ENCODE assay signal across 19 cellular contexts in the genomic region with DNA sequence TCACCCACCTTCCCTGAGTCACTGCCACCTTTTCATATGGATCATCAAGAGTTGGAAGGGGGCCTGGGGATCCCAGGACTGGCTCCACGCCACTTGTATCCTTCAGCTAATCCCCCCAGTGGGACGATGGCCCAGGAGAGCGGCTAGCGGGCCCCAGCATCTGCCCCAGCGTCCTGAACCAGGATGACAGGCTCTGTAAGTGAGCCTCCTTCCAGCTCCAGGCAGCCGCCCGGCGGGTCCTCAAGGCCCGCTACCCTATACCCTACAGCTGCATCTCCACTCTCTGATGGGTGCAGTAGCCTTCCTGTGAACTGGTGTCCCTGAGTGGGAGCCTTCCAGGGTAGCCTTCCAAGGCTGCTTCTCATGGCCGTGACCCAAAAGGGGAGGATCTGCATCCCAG.
DNase-seq lines count a peak whose midpoint lies in the region; ATAC-seq and TF ChIP-seq lines count a peak whose summit lies in the region.
"Had no signal": no experiment of that assay in that cellular context is flagged by ENCODE, and none has a peak within 500 bp of the region (broad histone marks: within the 10 kb centered on the region; RNA-seq: fewer than 3 reads in every experiment).

No MANE protein-coding gene starts in this region.

- H2AFZ ChIP-seq in GM23338 = peak overlapping the region; percentile 56; the same call in 1 of the 2 replicates
- H2AFZ ChIP-seq in neural progenitor cell (replicated peaks) = no peak overlapping the region

- H3K27me3 ChIP-seq in GM23338 (ENCODE audit: insufficient read depth) (no peaks in the 10 kb centered on the region), endodermal cell (ENCODE audit: control insufficient read depth, insufficient read depth, low read length, poor library complexity, severe bottlenecking) (no peaks in the 10 kb centered on the region), neural progenitor cell (no peaks in the 10 kb centered on the region), upper lobe of right lung (no peaks in the 10 kb centered on the region)
- H3K27me3 ChIP-seq: BLaER1 treated with 17β-estradiol and CSF1 and Interleukin-3, amounts not matched to agents 10 nM and 100 nM had no signal

- H3F3A ChIP-seq in GM23338 (replicated peaks; ENCODE audit: low read depth) (no peaks in the 10 kb centered on the region), neural progenitor cell (ENCODE audit: low read depth) (no peaks in the 10 kb centered on the region)

- no peak overlapping the region for H3K4me3 ChIP-seq in GM23338
- H3K4me3 ChIP-seq in endodermal cell (ENCODE audit: low read length) = no peak overlapping the region
- no peak overlapping the region for H3K4me3 ChIP-seq in neural progenitor cell
- no peak overlapping the region for H3K4me3 ChIP-seq in upper lobe of right lung
- H3K4me3 ChIP-seq: A549; BLaER1 treated with 17β-estradiol and CSF1 and Interleukin-3, amounts not matched to agents 10 nM and 100 nM had no signal

- H3K9me3 Mint-ChIP-seq in GM23338 = no peaks in the 10 kb centered on the region; the same call in 2 of the 3 replicates
- H3K9me3 Mint-ChIP-seq in endodermal cell = no peaks in the 10 kb centered on the region
- peaks cover 7% of the 10 kb centered on the region for H3K9me3 Mint-ChIP-seq in neural progenitor cell
- H3K9me3 Mint-ChIP-seq: CD4-positive, alpha-beta T cell; CD8-positive, alpha-beta T cell had no signal

- H3K9ac ChIP-seq in endodermal cell (ENCODE audit: extremely low read depth, low read length, poor library complexity, severe bottlenecking) (no peak overlapping the region), neural progenitor cell (no peak overlapping the region)
- H3K9ac ChIP-seq: BLaER1 treated with 17β-estradiol and CSF1 and Interleukin-3, amounts not matched to agents 10 nM and 100 nM had no signal

- 83 to 92% methylated on average over 1 to 10 of the region's 10 CpGs for whole genome bisulfite sequencing in endodermal cell (ENCODE audit: insufficient coverage in 1 of 2, insufficient read length in 1 of 2), 2 experiments

- no peak for DNase-seq in GM23338 (ENCODE audit: low spot score)
- DNase-seq in endodermal cell = peak; percentile 61
- no peak for DNase-seq in neural progenitor cell (ENCODE audit: low spot score)
- DNase-seq in upper lobe of right lung = no peak
- no peak for DNase-seq in NCI-H1436 treated with DMSO at 0.1 percent for 48 hours (lab: John Stamatoyannopoulos, UW)
- no peak for DNase-seq in central memory CD4-positive, alpha-beta T cell
- DNase-seq: AML-193; Caco-2; Calu3; CD4-positive, alpha-beta T cell; CD8-positive, alpha-beta T cell; DMS79 treated with DMSO at 0.1 percent for 48 hours; GF-D8 had no signal

- H3K27ac ChIP-seq in GM23338 (ENCODE audit: low read depth) (no peak overlapping the region), endodermal cell (ENCODE audit: low read depth, low read length) (no peak overlapping the region), neural progenitor cell (no peak overlapping the region), upper lobe of right lung (no peak overlapping the region)
- H3K27ac ChIP-seq: 22Rv1; A549; BLaER1 treated with 17β-estradiol and CSF1 and Interleukin-3, amounts not matched to agents 10 nM and 100 nM; C4-2B had no signal

- H3K4me1 Mint-ChIP-seq in GM23338 (peaks cover 22% of the 10 kb centered on the region), endodermal cell (peaks cover 6% of the 10 kb centered on the region), neural progenitor cell (peaks cover 15% of the 10 kb centered on the region)
- H3K4me1 Mint-ChIP-seq: B cell had no signal

- intact Hi-C loops in upper lobe of right lung (cut with DNase I) = no loop called here

- H3K4me1 ChIP-seq in GM23338 (ENCODE audit: insufficient read depth) = peaks cover 5% of the 10 kb centered on the region; the same call in 1 of the 2 replicates
- no peaks in the 10 kb centered on the region for H3K4me1 ChIP-seq in endodermal cell (ENCODE audit: control insufficient read depth, insufficient read depth, low read length)
- no peaks in the 10 kb centered on the region for H3K4me1 ChIP-seq in neural progenitor cell
- H3K4me1 ChIP-seq in upper lobe of right lung = no peaks in the 10 kb centered on the region
- H3K4me1 ChIP-seq: A549, Caco-2 had no signal

- TF ChIP-seq CTCF in GM23338 (conservative IDR thresholded peaks at IDR 0.05; ENCODE audit: low read depth in 2 of 2) (no peak), endodermal cell (conservative IDR thresholded peaks at IDR 0.05) (no peak), neural progenitor cell (IDR thresholded peaks at IDR 0.05) (no peak), upper lobe of right lung (IDR thresholded peaks at IDR 0.05) (no peak)

- H3K27ac Mint-ChIP-seq in GM23338 (no peak overlapping the region), endodermal cell (no peak overlapping the region), neural progenitor cell (peak overlapping the region; percentile 29)
- H3K27ac Mint-ChIP-seq: B cell; CD4-positive, alpha-beta T cell; CD8-positive, alpha-beta T cell had no signal

- no peaks in the 10 kb centered on the region for H3K36me3 Mint-ChIP-seq in GM23338 (ENCODE audit: low read depth)
- no peaks in the 10 kb centered on the region for H3K36me3 Mint-ChIP-seq in endodermal cell (ENCODE audit: low read depth)
- H3K36me3 Mint-ChIP-seq in neural progenitor cell = no peaks in the 10 kb centered on the region
- H3K36me3 Mint-ChIP-seq: CD8-positive, alpha-beta T cell had no signal

- H3K79me2 ChIP-seq in GM23338 (replicated peaks; ENCODE audit: insufficient read depth) (no peaks in the 10 kb centered on the region), neural progenitor cell (ENCODE audit: low read depth) (no peaks in the 10 kb centered on the region)

- H3K4me3 Mint-ChIP-seq in GM23338 (no peak overlapping the region), endodermal cell (no peak overlapping the region), neural progenitor cell (no peak overlapping the region)
- H3K4me3 Mint-ChIP-seq: B cell; CD4-positive, alpha-beta T cell; CD8-positive, alpha-beta T cell had no signal

- H3K9me3 ChIP-seq in endodermal cell (ENCODE audit: control insufficient read depth, low read length) (no peaks in the 10 kb centered on the region), neural progenitor cell (ENCODE audit: low read depth) (no peaks in the 10 kb centered on the region), upper lobe of right lung (no peaks in the 10 kb centered on the region)
- H3K9me3 ChIP-seq: A549; BLaER1 treated with 17β-estradiol and CSF1 and Interleukin-3, amounts not matched to agents 10 nM and 100 nM; Caco-2 had no signal

- H3K36me3 ChIP-seq in GM23338 (ENCODE audit: insufficient read depth) (no peaks in the 10 kb centered on the region), endodermal cell (ENCODE audit: control insufficient read depth, insufficient read depth, low read length) (no peaks in the 10 kb centered on the region), neural progenitor cell (no peaks in the 10 kb centered on the region), upper lobe of right lung (no peaks in the 10 kb centered on the region)
- H3K36me3 ChIP-seq: BLaER1 treated with 17β-estradiol and CSF1 and Interleukin-3, amounts not matched to agents 10 nM and 100 nM had no signal

- no peaks in the 10 kb centered on the region; the same call in 1 of the 2 replicates for H3K9me2 ChIP-seq in GM23338 (ENCODE audit: insufficient read depth)

- H3K4me2 ChIP-seq in GM23338 = no peak overlapping the region
- H3K4me2 ChIP-seq in neural progenitor cell = no peak overlapping the region
- H3K4me2 ChIP-seq: A549; BLaER1 treated with 17β-estradiol and CSF1 and Interleukin-3, amounts not matched to agents 10 nM and 100 nM had no signal

- ATAC-seq in GM23338 (no peak), upper lobe of right lung (peak; percentile 6), HG03442 (IDR thresholded peaks at IDR 0.05; ENCODE audit: unreplicated experiment) (no peak)
- ATAC-seq: A549; CD8-positive, alpha-beta T cell had no signal

- no peaks in the 10 kb centered on the region for H4K20me1 ChIP-seq in GM23338 (replicated peaks; ENCODE audit: insufficient read depth)
- no peaks in the 10 kb centered on the region for H4K20me1 ChIP-seq in neural progenitor cell (ENCODE audit: low read depth)
- H4K20me1 ChIP-seq: BLaER1 treated with 17β-estradiol and CSF1 and Interleukin-3, amounts not matched to agents 10 nM and 100 nM had no signal

- H3K27me3 Mint-ChIP-seq in GM23338 (ENCODE audit: insufficient read depth, low read depth, poor library complexity) (peaks cover 4% of the 10 kb centered on the region), endodermal cell (ENCODE audit: insufficient read depth) (no peaks in the 10 kb centered on the region), neural progenitor cell (ENCODE audit: insufficient read depth, low read depth) (peaks cover 28% of the 10 kb centered on the region)

TF ChIP-seq in GM23338, 12 proteins besides CTCF, POLR2A, EP300 and RAD21 (continues in another document):
- TF ChIP-seq ZNF331 (CRISPR knock-in tag; IDR thresholded peaks at IDR 0.05; ENCODE audit: low read depth) = no peak
